In genomic region chr17:77428020-77428781, GRCh38 we compare ENCODE assay signal across 9 cellular contexts.
DNase-seq lines count a peak whose midpoint lies in the region; ATAC-seq and TF ChIP-seq lines count a peak whose summit lies in the region.
"Had no signal": no experiment of that assay in that cellular context is flagged by ENCODE, and none has a peak within 500 bp of the region (broad histone marks: within the 10 kb centered on the region; RNA-seq: fewer than 3 reads in every experiment).

No MANE protein-coding gene starts in this region.

- intact Hi-C loops in HCT116 (cut with micrococcal nuclease) = no loop called here
- intact Hi-C loops in spleen (cut with DNase I; ENCODE audit: low total_unique reads) = loop anchor here (5.0 kb wide), 1 partner anchor 64 kb away; no protein-coding TSS in a partner anchor

- no peak overlapping the region for H2AFZ ChIP-seq in HCT116 (ENCODE audit: low read depth, low read length, poor library complexity, severe bottlenecking)

- H3K4me1 ChIP-seq in HCT116 (ENCODE audit: control insufficient read depth in 1 of 2, insufficient read depth in 2 of 2, low read length in 2 of 2) (peaks cover 0 to 43% of the 10 kb centered on the region in 2 experiments; a peak in 2 of 4 replicates), spleen (peaks cover 89 to 100% (median 100%) of the 10 kb centered on the region in 6 donors)

- RAD21 ChIA-PET in HCT116 (lab: Charles Lee; ENCODE audit: low non-redundant PET in 1 of 2, low total read pairs in 2 of 2, uncharacterized antibody in 2 of 2, unreplicated experiment in 2 of 2) = interaction anchor here in 1 of 2 experiments (0.5 kb wide), 1 partner anchor 39 kb away, joined by 3 read pairs; no protein-coding TSS in a partner anchor

- CTCF ChIA-PET in HCT116 (lab: Charles Lee) = interaction anchor here (0.9 to 3.6 kb wide), 4 partner anchors 16 to 96 kb away, joined by 4 to 13 read pairs (median 8); no protein-coding TSS in a partner anchor

- no peaks in the 10 kb centered on the region for H3K27me3 ChIP-seq in HCT116 (ENCODE audit: insufficient read depth, low read length)
- no peaks in the 10 kb centered on the region for H3K27me3 ChIP-seq in spleen (replicated peaks in 1 of 7)

- TF ChIP-seq CTCF in HCT116 (IDR thresholded peaks at IDR 0.05 in 2 of 3, conservative IDR thresholded peaks at IDR 0.05 in 1 of 3; ENCODE audit: borderline replicate concordance in 1 of 3, insufficient read depth in 1 of 3, low read depth in 2 of 3, low read length in 2 of 3) (no peak), spleen (IDR thresholded peaks at IDR 0.05 in 8 of 11, conservative IDR thresholded peaks at IDR 0.05 in 3 of 11) (no peak)

- POLR2A ChIA-PET in HCT116 (lab: Charles Lee) = no interaction called here

- no peak for TF ChIP-seq RAD21 in HCT116 (IDR thresholded peaks at IDR 0.05; ENCODE audit: low read depth)

- H3K27ac ChIP-seq in HCT116 (ENCODE audit: low read depth, low read length) = no peak overlapping the region
- peak overlapping the region; percentile 29 to 92 (median 78) for H3K27ac ChIP-seq in spleen

- no peak overlapping the region for H3K9ac ChIP-seq in HCT116 (ENCODE audit: low read length)

- H3K4me3 ChIP-seq in HCT116 (replicated peaks in 1 of 2; ENCODE audit: low read depth in 1 of 2, low read length in 2 of 2) = no peak overlapping the region
- peak overlapping the region in 1 of 8 donors; percentile 9 for H3K4me3 ChIP-seq in spleen

- DNase-seq in HCT116 (ENCODE audit: low read depth, low spot score) = no peak
- peak; percentile 72 for DNase-seq in SKM-1 treated with dmso at 0.1 percent for 144 hours (lab: John Stamatoyannopoulos, UW; ENCODE audit: unreplicated experiment)
- DNase-seq in globus pallidus (ENCODE audit: low spot score) = peak; percentile 57
- no peak for DNase-seq in spleen
- no peak for DNase-seq in SHP77 (lab: John Stamatoyannopoulos, UW)
- DNase-seq: stimulated activated naive CD8-positive, alpha-beta T cell treated with anti-CD3 and anti-CD28 coated beads, Interleukin-15, Interleukin-2, amounts not matched to agents 100 U/mL and 50 U/mL, for 24 hours had no signal

- peaks cover 82% of the 10 kb centered on the region; the same call in 1 of the 2 replicates for H3K79me2 ChIP-seq in HCT116 (ENCODE audit: insufficient read depth, low read length)

- ATAC-seq in HCT116 (no peak), GM18517 (IDR thresholded peaks at IDR 0.05; ENCODE audit: unreplicated experiment) (no peak), HG02885 (IDR thresholded peaks at IDR 0.05; ENCODE audit: poor library complexity, unreplicated experiment) (no peak), GM19035 (IDR thresholded peaks at IDR 0.05; ENCODE audit: unreplicated experiment) (no peak)
- ATAC-seq: stimulated activated naive CD8-positive, alpha-beta T cell treated with anti-CD3 and anti-CD28 coated beads, Interleukin-15, Interleukin-2, amounts not matched to agents 100 U/mL and 50 U/mL, for 24 hours had no signal

- H3K36me3 ChIP-seq in HCT116 (ENCODE audit: control insufficient read depth in 1 of 2, insufficient read depth in 2 of 2, low read length in 2 of 2) = no peaks in the 10 kb centered on the region; a peak in 1 of 4 replicates
- H3K36me3 ChIP-seq in spleen = peaks cover 0 to 4% (median 0%) of the 10 kb centered on the region in 6 donors

- 32 to 67% (median 53%) methylated on average over 11 to 13 of the region's 13 CpGs for WGBS in spleen, 5 donors

- 0 out of 2 replicates have a peak overlapping the region, but pooled peaks have one; percentile 2 for H3K4me2 ChIP-seq in HCT116 (ENCODE audit: low read length)

- no TSS peak for BruUV-seq in HCT116 (replicated peaks; lab: Mats Ljungman, UMichigan)

- H3K9me2 ChIP-seq in HCT116 (ENCODE audit: insufficient read depth) = no peaks in the 10 kb centered on the region

- no peak for TF ChIP-seq POLR2A in HCT116 (IDR thresholded peaks at IDR 0.05; ENCODE audit: borderline replicate concordance, extremely low read depth, insufficient read depth, insufficient read length)
- no peak for TF ChIP-seq POLR2A in spleen (IDR thresholded peaks at IDR 0.05)

- no peaks in the 10 kb centered on the region for H3K9me3 ChIP-seq in HCT116 (ENCODE audit: control insufficient read depth in 1 of 2, insufficient read depth in 1 of 2, low read depth in 1 of 2, low read length in 2 of 2)
- H3K9me3 ChIP-seq in spleen = no peaks in the 10 kb centered on the region

- H4K20me1 ChIP-seq in HCT116 (ENCODE audit: insufficient read depth) = no peaks in the 10 kb centered on the region

TF ChIP-seq in HCT116, 20 proteins besides CTCF, POLR2A, EP300 and RAD21:
- TF ChIP-seq TCF7L2 (IDR thresholded peaks at IDR 0.05; ENCODE audit: borderline replicate concordance, extremely low read depth, insufficient read depth, insufficient read length) = no peak
- no peak for TF ChIP-seq ZBTB33 (IDR thresholded peaks at IDR 0.05; ENCODE audit: extremely low read depth, insufficient replicate concordance, low read length)
- no peak for TF ChIP-seq CEBPB (IDR thresholded peaks at IDR 0.05; ENCODE audit: low read depth)
- TF ChIP-seq CBX3 (IDR thresholded peaks at IDR 0.05; ENCODE audit: low read depth) = no peak
- no peak for TF ChIP-seq EGR1 (IDR thresholded peaks at IDR 0.05; ENCODE audit: low read depth)
- TF ChIP-seq SP1 (IDR thresholded peaks at IDR 0.05; ENCODE audit: low read depth) = no peak
- no peak for TF ChIP-seq SIN3A (IDR thresholded peaks at IDR 0.05; ENCODE audit: low read depth)
- TF ChIP-seq JUND (IDR thresholded peaks at IDR 0.05) = no peak
- no peak for TF ChIP-seq ZNF274 (IDR thresholded peaks at IDR 0.05; ENCODE audit: low read depth, low read length)
- TF ChIP-seq ZFX (IDR thresholded peaks at IDR 0.05) = no peak
- no peak for TF ChIP-seq YY1 (IDR thresholded peaks at IDR 0.05; ENCODE audit: extremely low read depth, insufficient replicate concordance, low read depth, low read length)
- no peak for TF ChIP-seq EZH2 (IDR thresholded peaks at IDR 0.05)
- TF ChIP-seq ELF1 (IDR thresholded peaks at IDR 0.05; ENCODE audit: borderline replicate concordance, low read depth) = no peak
- TF ChIP-seq, protein P1, sequence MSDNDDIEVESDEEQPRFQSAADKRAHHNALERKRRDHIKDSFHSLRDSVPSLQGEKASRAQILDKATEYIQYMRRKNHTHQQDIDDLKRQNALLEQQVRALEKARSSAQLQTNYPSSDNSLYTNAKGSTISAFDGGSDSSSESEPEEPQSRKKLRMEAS (IDR thresholded peaks at IDR 0.05) = no peak
- TF ChIP-seq, protein P2, sequence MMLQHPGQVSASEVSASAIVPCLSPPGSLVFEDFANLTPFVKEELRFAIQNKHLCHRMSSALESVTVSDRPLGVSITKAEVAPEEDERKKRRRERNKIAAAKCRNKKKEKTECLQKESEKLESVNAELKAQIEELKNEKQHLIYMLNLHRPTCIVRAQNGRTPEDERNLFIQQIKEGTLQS (IDR thresholded peaks at IDR 0.05) = no peak
- no peak for TF ChIP-seq FOSL1 (IDR thresholded peaks at IDR 0.05; ENCODE audit: low read depth)

Comparison
In these comparisons a context has a peak if more than half of its experiments do, and no peak if none do; other contexts are left out.
1. DNase-seq: peak in SKM-1 treated with dmso at 0.1 percent for 144 hours (single experiment) and globus pallidus (single experiment); none in HCT116 (single experiment), spleen (single experiment) and SHP77 (0 of 2).